12 cellular contexts compared by ENCODE assay signal in the genomic region with DNA sequence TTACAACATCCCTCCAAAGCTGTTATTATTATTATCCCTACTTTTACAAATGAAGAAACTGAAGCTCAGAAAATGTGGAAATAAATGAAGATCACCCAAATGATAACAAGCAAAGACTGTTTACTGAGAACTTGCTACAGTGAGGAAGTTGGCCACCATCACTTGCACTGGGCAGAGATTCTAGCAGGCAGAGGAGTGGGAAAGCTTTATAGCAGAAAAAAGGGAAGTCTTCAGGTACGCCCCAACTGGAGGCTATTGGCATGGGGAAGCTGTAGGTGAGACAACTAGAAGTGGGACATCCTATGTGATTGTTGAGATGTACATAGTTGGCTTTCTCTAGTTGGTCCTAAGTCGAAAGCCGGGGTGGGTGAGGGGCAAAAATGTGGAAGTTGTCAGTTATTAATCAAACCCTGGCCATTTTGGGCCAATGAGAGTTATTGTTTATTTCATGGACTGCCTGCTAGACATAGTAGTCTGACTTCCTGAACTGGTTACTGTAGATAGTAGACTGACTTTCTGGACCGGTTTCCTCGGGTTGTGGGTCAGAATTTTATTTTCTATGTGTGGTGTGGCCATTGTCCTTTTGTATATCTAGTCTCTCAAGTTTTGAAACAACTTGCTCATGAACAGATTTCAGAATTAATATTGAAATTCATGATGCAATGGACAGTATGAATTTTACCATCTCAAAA.
"Had no signal": no experiment of that assay in that cellular context is flagged by ENCODE, and none has a peak within 500 bp of the region (broad histone marks: within the 10 kb centered on the region; RNA-seq: fewer than 3 reads in every experiment).

No MANE protein-coding gene starts in this region.

- H3K9me3 ChIP-seq: colonic mucosa, esophagus squamous epithelium had no signal

- H3K36me3 ChIP-seq: colonic mucosa, esophagus squamous epithelium had no signal

- H3K9me3 Mint-ChIP-seq: stimulated activated effector memory CD8-positive, alpha-beta T cell treated with anti-CD3 and anti-CD28 coated beads, Interleukin-12 subunit alpha, Interleukin-12 subunit beta, amount 100 ng/mL, for 72 hours had no signal

- H3K27ac ChIP-seq: colonic mucosa, esophagus squamous epithelium, hepatocyte, parathyroid adenoma had no signal

- H3K9ac ChIP-seq: parathyroid adenoma had no signal

- H3K4me3 Mint-ChIP-seq: stimulated activated effector memory CD8-positive, alpha-beta T cell treated with anti-CD3 and anti-CD28 coated beads, Interleukin-12 subunit alpha, Interleukin-12 subunit beta, amount 100 ng/mL, for 72 hours had no signal

- DNase-seq: activated CD4-positive, CD25-positive, alpha-beta regulatory T cell; activated gamma-delta T cell treated with Interleukin-2 at 50 U/mL for 16 hours; activated T-cell treated with anti-CD3 and anti-CD28 coated beads, Interleukin-2, amount 50 U/mL, for 48 hours; caudate nucleus; colonic mucosa; esophagus squamous epithelium; islet precursor cell; stimulated activated CD4-positive, alpha-beta T cell treated with anti-CD3 and anti-CD28 coated beads, Interleukin-12 subunit alpha, Interleukin-12 subunit beta, amount 100 ng/mL, for 4 hours; stimulated activated CD4-positive, alpha-beta T cell treated with anti-CD3 and anti-CD28 coated beads, Interleukin-2, amount 100 ng/mL, for 24 hours had no signal

- H2AFZ ChIP-seq: hepatocyte, parathyroid adenoma had no signal

- H3K4me3 ChIP-seq: colonic mucosa, esophagus squamous epithelium, hepatocyte had no signal

- H3K27me3 ChIP-seq: colonic mucosa, esophagus squamous epithelium, hepatocyte had no signal

- H3K79me2 ChIP-seq: hepatocyte, parathyroid adenoma had no signal

- H3K4me2 ChIP-seq: hepatocyte had no signal

- H3K4me1 ChIP-seq: colonic mucosa, esophagus squamous epithelium, parathyroid adenoma had no signal
